ENCODE assay signal across 22 cellular contexts in genomic region chr5:180423133-180423532, GRCh38.
A peak's percentile ranks its signal among the peaks of the same experiment; 100 is the strongest.
DNase-seq lines count a peak whose midpoint lies in the region; ATAC-seq, FAIRE-seq and TF ChIP-seq lines count a peak whose summit lies in the region.
"Had no signal": no experiment of that assay in that cellular context is flagged by ENCODE, and none has a peak within 500 bp of the region (broad histone marks: within the 10 kb centered on the region; RNA-seq: fewer than 3 reads in every experiment).

No MANE protein-coding gene starts in this region.

- H3K23me2 ChIP-seq in H9 (ENCODE audit: insufficient read length, low read depth, low read length, poor library complexity, severe bottlenecking): no peaks in the 10 kb centered on the region

- H3K27ac ChIP-seq in H9 (ENCODE audit: insufficient read length, low read depth, low read length) (no peak overlapping the region), HepG2 (ENCODE audit: extremely low read length, insufficient read depth, low read length) (no peak overlapping the region), mesenchymal stem cell (ENCODE audit: low read length, poor library complexity, severe bottlenecking) (no peak overlapping the region)
- H3K27ac ChIP-seq: BLaER1, PC-9, SJCRH30 had no signal

- H2BK20ac ChIP-seq in H9 (ENCODE audit: low read depth, low read length, poor library complexity, severe bottlenecking): no peak overlapping the region

- H3K79me2 ChIP-seq in H9 (ENCODE audit: insufficient read depth, low read length) (no peaks in the 10 kb centered on the region), HepG2 (ENCODE audit: insufficient read depth, low read length) (no peaks in the 10 kb centered on the region)

- H2BK120ac ChIP-seq in H9 (ENCODE audit: low read depth, low read length, poor library complexity, severe bottlenecking) (no peak overlapping the region), mesenchymal stem cell (ENCODE audit: low read depth, low read length) (no peak overlapping the region)

- DNase-seq in H9: no peak
- peak; percentile 49 for DNase-seq in NCI-H2171 treated with DMSO at 0.1 percent for 48 hours (lab: John Stamatoyannopoulos, UW)
- peak; percentile 76 for DNase-seq in cerebellar cortex (ENCODE audit: low spot score)
- DNase-seq in renal cortical epithelial cell (ENCODE audit: low read depth): peak; percentile 38
- no peak for DNase-seq in HepG2 (ENCODE audit: low spot score)
- DNase-seq in mesenchymal stem cell: no peak
- DNase-seq in GM13977 (ENCODE audit: low spot score): no peak
- no peak for DNase-seq in activated T-cell treated with anti-CD3 and anti-CD28 coated beads, Interleukin-2, amount 50 U/mL, for 4 hours
- DNase-seq: CD4-positive, alpha-beta T cell; GDM1; KG1; MM.1S; NCI-H2029; NCI-H2227 treated with DMSO at 0.1 percent for 48 hours; NCI-H526 treated with DMSO at 0.1 percent for 48 hours; PC-9; SJCRH30 had no signal

- no peak for ATAC-seq in HepG2
- no peak for ATAC-seq in activated T-cell treated with anti-CD3 and anti-CD28 coated beads, Interleukin-2, amount 50 U/mL, for 4 hours
- ATAC-seq: GM12878, Right ventricle myocardium inferior had no signal

- intact Hi-C loops in HepG2 (cut with micrococcal nuclease; ENCODE audit: unreplicated experiment): no loop called here

- no peak for TF ChIP-seq POLR2A in HepG2 (IDR thresholded peaks at IDR 0.05; ENCODE audit: insufficient read depth in 1 of 2, low read depth in 2 of 2, low read length in 2 of 2)

- FAIRE-seq in HepG2 (lab: Jason Lieb, UNC): no peak
- FAIRE-seq: A204.1, D721Med, GM12878 had no signal

- H3K79me1 ChIP-seq in H9 (ENCODE audit: insufficient read depth, low read depth, low read length, poor library complexity, severe bottlenecking) (no peaks in the 10 kb centered on the region), mesenchymal stem cell (replicated peaks; ENCODE audit: low read length, poor library complexity, severe bottlenecking) (no peaks in the 10 kb centered on the region)

- in situ Hi-C loops in HepG2 (cut with HindIII; ENCODE audit: extremely low pct_ligation_motif_present, low pct_unique_long_range_greater_than_20kb): no loop called here
- in situ Hi-C loops in GM13977 (cut with MboI; ENCODE audit: low pct_unique_long_range_greater_than_20kb, low sequenced_read_pairs, unreplicated experiment): no loop called here

- TF ChIP-seq CTCF in H9 (conservative IDR thresholded peaks at IDR 0.05) (no peak), HepG2 (CRISPR knock-in tag; IDR thresholded peaks at IDR 0.05) (no peak), GM13977 (IDR thresholded peaks at IDR 0.05; ENCODE audit: extremely low read depth, insufficient read depth, missing control alignments) (no peak)

- H3K27me3 Mint-ChIP-seq in H9 (ENCODE audit: low read depth): peaks cover 6% of the 10 kb centered on the region
- H3K27me3 Mint-ChIP-seq in activated T-cell treated with anti-CD3 and anti-CD28 coated beads, Interleukin-2, amount 50 U/mL, for 4 hours (ENCODE audit: low read depth): peaks cover 1% of the 10 kb centered on the region
- H3K27me3 Mint-ChIP-seq: CD4-positive, alpha-beta T cell had no signal

- H3K9ac ChIP-seq in H9 (ENCODE audit: extremely low read depth, insufficient read length, low read length) (no peak overlapping the region), HepG2 (ENCODE audit: insufficient read depth, low read depth, low read length) (no peak overlapping the region), mesenchymal stem cell (ENCODE audit: low read length) (no peak overlapping the region)
- H3K9ac ChIP-seq: BLaER1 had no signal

- H3K36me3 ChIP-seq in HepG2 (replicated peaks in 1 of 2; ENCODE audit: control insufficient read depth in 1 of 2, insufficient read depth in 2 of 2, low read length in 2 of 2) (no peaks in the 10 kb centered on the region), mesenchymal stem cell (ENCODE audit: control insufficient read depth in 1 of 2, insufficient read depth in 2 of 2, low read depth in 1 of 2, low read length in 2 of 2) (no peaks in the 10 kb centered on the region)
- H3K36me3 ChIP-seq: BLaER1, SJCRH30 had no signal

- CTCF ChIA-PET in HepG2 (lab: Yijun Ruan, JAX; ENCODE audit: low intra/inter-chr PET ratio, low total read pairs): no interaction called here

- H2BK15ac ChIP-seq in H9 (ENCODE audit: low read depth, low read length) (no peak overlapping the region), mesenchymal stem cell (ENCODE audit: low read depth, poor library complexity, severe bottlenecking) (no peak overlapping the region)

- H3K56ac ChIP-seq in H9 (ENCODE audit: insufficient read length, low read depth, low read length): no peak overlapping the region

- no peak overlapping the region for H3K4me3 ChIP-seq in HepG2 (replicated peaks in 1 of 3; ENCODE audit: insufficient read depth in 1 of 3, low read depth in 2 of 3, low read length in 3 of 3)
- no peak overlapping the region for H3K4me3 ChIP-seq in mesenchymal stem cell (ENCODE audit: insufficient read depth in 1 of 2, low read depth in 1 of 2, low read length in 2 of 2)
- H3K4me3 ChIP-seq: BLaER1, GM12878, PC-9, SJCRH30 had no signal

- H3K14ac ChIP-seq in H9 (ENCODE audit: insufficient read depth, low read length) (no peak overlapping the region), mesenchymal stem cell (ENCODE audit: low read length in 2 of 2) (no peak overlapping the region)

- H4K8ac ChIP-seq in H9 (replicated peaks; ENCODE audit: insufficient read length, low read depth, low read length): no peak overlapping the region
- no peak overlapping the region for H4K8ac ChIP-seq in mesenchymal stem cell (ENCODE audit: low read length)

- peaks cover 10% of the 10 kb centered on the region in 2 experiments for H3K4me1 Mint-ChIP-seq in H9
- H3K4me1 Mint-ChIP-seq in activated T-cell treated with anti-CD3 and anti-CD28 coated beads, Interleukin-2, amount 50 U/mL, for 4 hours (ENCODE audit: low read depth): no peaks in the 10 kb centered on the region

- H2AFZ ChIP-seq in H9 (ENCODE audit: low read length) (no peak overlapping the region), HepG2 (ENCODE audit: low read length) (no peak overlapping the region), mesenchymal stem cell (ENCODE audit: low read depth, low read length) (no peak overlapping the region)
- H2AFZ ChIP-seq: PC-9 had no signal

- WGBS in H9 (ENCODE audit: extremely low coverage, insufficient read length, low lambda C conversion rate): no CpG with 5 or more reads among the region's 2 CpGs
- 37% methylated on average over 2 of the region's 2 CpGs for WGBS in HepG2 (ENCODE audit: low lambda C conversion rate)
- WGBS in mesenchymal stem cell: 83% methylated on average over 1 of the region's 2 CpGs

- POLR2A ChIA-PET in HepG2 (lab: Yijun Ruan, JAX): no interaction called here

- H4K20me1 ChIP-seq in H9 (ENCODE audit: control insufficient read depth, insufficient read depth, insufficient read length) (no peaks in the 10 kb centered on the region), HepG2 (ENCODE audit: insufficient read depth, low read length) (no peaks in the 10 kb centered on the region)
- H4K20me1 ChIP-seq: BLaER1 had no signal

- 0 out of 7 replicates have a peak overlapping the region, but pooled peaks of 2 of the 3 experiments have one; percentile 19 to 44 for H3K27ac Mint-ChIP-seq in H9
- H3K27ac Mint-ChIP-seq: CD4-positive, alpha-beta T cell had no signal

- H3K36me3 Mint-ChIP-seq in H9 (ENCODE audit: insufficient read depth in 1 of 3, low read depth in 3 of 3): peaks cover 0 to 3% (median 0%) of the 10 kb centered on the region in 3 experiments; a peak in 1 of 7 replicates
- H3K36me3 Mint-ChIP-seq in activated T-cell treated with anti-CD3 and anti-CD28 coated beads, Interleukin-2, amount 50 U/mL, for 4 hours (ENCODE audit: insufficient read depth): no peaks in the 10 kb centered on the region

- H3K18ac ChIP-seq in H9 (ENCODE audit: insufficient read length, low read depth, low read length) (no peak overlapping the region), mesenchymal stem cell (ENCODE audit: low read depth in 1 of 2, low read length in 2 of 2) (no peak overlapping the region)

- no peak for TF ChIP-seq RAD21 in HepG2 (CRISPR knock-in tag; IDR thresholded peaks at IDR 0.05)

- H3K27me3 ChIP-seq in H9 (ENCODE audit: insufficient read depth, low read length) (no peaks in the 10 kb centered on the region), HepG2 (ENCODE audit: control insufficient read depth in 1 of 2, insufficient read depth in 2 of 2, low read length in 2 of 2) (peaks cover 0 to 1% of the 10 kb centered on the region in 2 experiments; a peak in 3 of 5 replicates), mesenchymal stem cell (ENCODE audit: control insufficient read depth in 1 of 2, insufficient read depth in 1 of 2, low read length in 2 of 2) (no peaks in the 10 kb centered on the region)
- H3K27me3 ChIP-seq: BLaER1, SJCRH30 had no signal

- BruUV-seq in HepG2 (replicated peaks; lab: Mats Ljungman, UMichigan): no TSS peak

- TF ChIP-seq EP300 in HepG2 (IDR thresholded peaks at IDR 0.05; ENCODE audit: low read depth in 2 of 2, low read length in 2 of 2): no peak
- TF ChIP-seq EP300 in HepG2 (CRISPR knock-in tag; IDR thresholded peaks at IDR 0.05; ENCODE audit: borderline replicate concordance): no peak

- no peak overlapping the region for H3K4me3 Mint-ChIP-seq in H9
- no peak overlapping the region for H3K4me3 Mint-ChIP-seq in activated T-cell treated with anti-CD3 and anti-CD28 coated beads, Interleukin-2, amount 50 U/mL, for 4 hours
- H3K4me3 Mint-ChIP-seq: CD4-positive, alpha-beta T cell had no signal

- no peaks in the 10 kb centered on the region for H3K4me1 ChIP-seq in H9 (ENCODE audit: insufficient read depth, low read length)
- H3K4me1 ChIP-seq in HepG2 (ENCODE audit: insufficient read depth, low read length): no peaks in the 10 kb centered on the region
- peaks cover 7% of the 10 kb centered on the region for H3K4me1 ChIP-seq in mesenchymal stem cell (ENCODE audit: control insufficient read depth, insufficient read depth, low read depth, low read length)
- H3K4me1 ChIP-seq: BLaER1, SJCRH30 had no signal

- no peak overlapping the region for H3K4ac ChIP-seq in H9 (ENCODE audit: low read depth, low read length)
- no peak overlapping the region for H3K4ac ChIP-seq in mesenchymal stem cell (ENCODE audit: low read depth in 1 of 2, low read length in 2 of 2)

- H2BK12ac ChIP-seq in H9 (ENCODE audit: insufficient read length, low read depth, low read length) (no peak overlapping the region), mesenchymal stem cell (ENCODE audit: low read length in 2 of 2) (no peak overlapping the region)

- H3K9me3 ChIP-seq in H9 (ENCODE audit: control insufficient read depth, low read depth, low read length) (no peaks in the 10 kb centered on the region), HepG2 (ENCODE audit: low read length) (no peaks in the 10 kb centered on the region), mesenchymal stem cell (ENCODE audit: control insufficient read depth, low read length) (no peaks in the 10 kb centered on the region)
- H3K9me3 ChIP-seq: BLaER1, SJCRH30 had no signal

- H3K9me3 Mint-ChIP-seq in H9: peaks cover 4% of the 10 kb centered on the region in 2 experiments; a peak in 4 of 5 replicates
- no peaks in the 10 kb centered on the region for H3K9me3 Mint-ChIP-seq in activated T-cell treated with anti-CD3 and anti-CD28 coated beads, Interleukin-2, amount 50 U/mL, for 4 hours
- H3K9me3 Mint-ChIP-seq: CD4-positive, alpha-beta T cell had no signal

- H4K5ac ChIP-seq in H9 (ENCODE audit: insufficient read length, low read depth, low read length): no peak overlapping the region

- H2AK5ac ChIP-seq in H9 (ENCODE audit: insufficient read length, low read length) (no peak overlapping the region), mesenchymal stem cell (ENCODE audit: low read length, severe bottlenecking) (no peak overlapping the region)

- no peak overlapping the region for H2BK5ac ChIP-seq in H9 (ENCODE audit: insufficient read length, low read length)
- no peak overlapping the region for H2BK5ac ChIP-seq in mesenchymal stem cell (ENCODE audit: low read depth, low read length, poor library complexity, severe bottlenecking)

- H3K4me2 ChIP-seq in H9 (ENCODE audit: insufficient read depth, insufficient read length, low read length): no peak overlapping the region
- no peak overlapping the region for H3K4me2 ChIP-seq in HepG2 (ENCODE audit: low read depth, low read length)
- H3K4me2 ChIP-seq in mesenchymal stem cell (ENCODE audit: low read length, poor library complexity, severe bottlenecking): no peak overlapping the region
- H3K4me2 ChIP-seq: BLaER1, PC-9 had no signal

- H3K23ac ChIP-seq in H9 (ENCODE audit: insufficient read length, low read depth, low read length): no peak overlapping the region
- H3K23ac ChIP-seq in mesenchymal stem cell (ENCODE audit: low read length in 2 of 2): no peak overlapping the region

- no peak overlapping the region for H4K91ac ChIP-seq in H9 (ENCODE audit: insufficient read length, low read depth, low read length)
- no peak overlapping the region for H4K91ac ChIP-seq in mesenchymal stem cell (ENCODE audit: low read length)

- no peak overlapping the region for H3T11ph ChIP-seq in H9 (ENCODE audit: low read length)

Comparison
In these comparisons a context has a peak if more than half of its experiments do, and no peak if none do; other contexts are left out.
1. DNase-seq: peak in NCI-H2171 treated with DMSO at 0.1 percent for 48 hours (single experiment), cerebellar cortex (single experiment) and renal cortical epithelial cell (single experiment); none in H9 (single experiment), HepG2 (single experiment), mesenchymal stem cell (single experiment), GM13977 (single experiment) and activated T-cell treated with anti-CD3 and anti-CD28 coated beads, Interleukin-2, amount 50 U/mL, for 4 hours (single experiment).